9 cellular contexts compared by ENCODE assay signal in genomic region chr7:155803418-155804376, GRCh38. TPM values are rescaled to one million over a fixed set of nuclear protein-coding genes. Genes with fewer than 3 reads are reported as not detected.
DNase-seq lines count a peak whose midpoint lies in the region; ATAC-seq and TF ChIP-seq lines count a peak whose summit lies in the region.
"Had no signal": no experiment of that assay in that cellular context is flagged by ENCODE, and none has a peak within 500 bp of the region (broad histone marks: within the 10 kb centered on the region; RNA-seq: fewer than 3 reads in every experiment).

No MANE protein-coding gene starts in this region.

- peak overlapping the region; percentile 71 for H3K4me3 Mint-ChIP-seq in CD8-positive, alpha-beta T cell
- peak overlapping the region; percentile 59 for H3K4me3 Mint-ChIP-seq in central memory CD8-positive, alpha-beta T cell
- H3K4me3 Mint-ChIP-seq in naive thymus-derived CD8-positive, alpha-beta T cell: peak overlapping the region; percentile 4 to 81 (median 76)

- no peaks in the 10 kb centered on the region for H3K79me2 ChIP-seq in KMS-11 (ENCODE audit: insufficient read depth, low read depth)

- no peaks in the 10 kb centered on the region for H3K36me3 ChIP-seq in CD8-positive, alpha-beta T cell (ENCODE audit: insufficient read depth, low read length)
- H3K36me3 ChIP-seq in KMS-11 (ENCODE audit: insufficient read depth) (no peaks in the 10 kb centered on the region), prostate gland (no peaks in the 10 kb centered on the region)

- H3K27me3 Mint-ChIP-seq in CD8-positive, alpha-beta T cell (ENCODE audit: low read depth): peaks cover 50% of the 10 kb centered on the region
- H3K27me3 Mint-ChIP-seq in central memory CD8-positive, alpha-beta T cell: peaks cover 68% of the 10 kb centered on the region
- H3K27me3 Mint-ChIP-seq in naive thymus-derived CD8-positive, alpha-beta T cell: peaks cover 11 to 72% (median 42%) of the 10 kb centered on the region in 5 donors

- H3K9me3 Mint-ChIP-seq in CD8-positive, alpha-beta T cell: no peaks in the 10 kb centered on the region
- H3K9me3 Mint-ChIP-seq in central memory CD8-positive, alpha-beta T cell: no peaks in the 10 kb centered on the region
- no peaks in the 10 kb centered on the region for H3K9me3 Mint-ChIP-seq in naive thymus-derived CD8-positive, alpha-beta T cell

- H3K9me3 ChIP-seq in CD8-positive, alpha-beta T cell (ENCODE audit: low read length): no peaks in the 10 kb centered on the region
- H3K9me3 ChIP-seq in prostate gland: no peaks in the 10 kb centered on the region

- no peak overlapping the region for H3K27ac ChIP-seq in CD8-positive, alpha-beta T cell (ENCODE audit: low read depth, low read length)
- no peak overlapping the region for H3K27ac ChIP-seq in KMS-11
- H3K27ac ChIP-seq in substantia nigra (ENCODE audit: low read depth, low read length, poor library complexity, severe bottlenecking): no peak overlapping the region
- no peak overlapping the region for H3K27ac ChIP-seq in prostate gland

- peaks cover 16% of the 10 kb centered on the region for H3K4me1 Mint-ChIP-seq in CD8-positive, alpha-beta T cell (ENCODE audit: low read depth)
- H3K4me1 Mint-ChIP-seq in central memory CD8-positive, alpha-beta T cell: no peaks in the 10 kb centered on the region
- H3K4me1 Mint-ChIP-seq in naive thymus-derived CD8-positive, alpha-beta T cell: peaks cover 6 to 31% (median 23%) of the 10 kb centered on the region in 4 donors

- peaks cover 15% of the 10 kb centered on the region for H3K4me1 ChIP-seq in CD8-positive, alpha-beta T cell (ENCODE audit: insufficient read depth, low read length)
- peaks cover 13% of the 10 kb centered on the region for H3K4me1 ChIP-seq in KMS-11 (ENCODE audit: low read depth, poor library complexity, severe bottlenecking)
- H3K4me1 ChIP-seq in prostate gland (replicated peaks): no peaks in the 10 kb centered on the region

- H3K4me2 ChIP-seq in KMS-11: peak overlapping the region; percentile 99

- TF ChIP-seq CTCF in CD8-positive, alpha-beta T cell (IDR thresholded peaks at IDR 0.05): no peak
- TF ChIP-seq CTCF in KMS-11 (conservative IDR thresholded peaks at IDR 0.05; ENCODE audit: low read depth, low read length) (no peak), prostate gland (IDR thresholded peaks at IDR 0.05) (no peak), lower leg skin (IDR thresholded peaks at IDR 0.05) (no peak)

- ATAC-seq in CD8-positive, alpha-beta T cell: no peak
- ATAC-seq in central memory CD8-positive, alpha-beta T cell (replicated peaks; ENCODE audit: extremely low read depth, poor library complexity, severe bottlenecking): no peak
- no peak for ATAC-seq in naive thymus-derived CD8-positive, alpha-beta T cell

- H3K4me3 ChIP-seq in CD8-positive, alpha-beta T cell (ENCODE audit: low read depth, low read length): no peak overlapping the region
- H3K4me3 ChIP-seq in KMS-11 (IDR thresholded peaks at IDR 0.05; ENCODE audit: insufficient read depth, low read depth, low read length) (no peak overlapping the region), prostate gland (peak overlapping the region in 1 of 2 donors; percentile 1), lower leg skin (ENCODE audit: low read depth, poor library complexity, severe bottlenecking) (no peak overlapping the region)

- DNase-seq in CD8-positive, alpha-beta T cell: no peak
- DNase-seq in central memory CD8-positive, alpha-beta T cell (ENCODE audit: low spot score in 2 of 2): no peak
- peak in 1 of 10 donors; percentile 57 for DNase-seq in naive thymus-derived CD8-positive, alpha-beta T cell
- no peak for DNase-seq in substantia nigra (lab: John Stamatoyannopoulos, UW)
- no peak for DNase-seq in prostate gland (ENCODE audit: low spot score)
- no peak for DNase-seq in NCI-H2081 treated with DMSO at 0.1 percent for 48 hours (lab: John Stamatoyannopoulos, UW)
- no peak for DNase-seq in lower leg skin (ENCODE audit: low spot score in 2 of 2)

- no peak for TF ChIP-seq POLR2A in prostate gland (IDR thresholded peaks at IDR 0.05)
- TF ChIP-seq POLR2A in lower leg skin (IDR thresholded peaks at IDR 0.05): no peak

- no peak overlapping the region for H3K27ac Mint-ChIP-seq in CD8-positive, alpha-beta T cell
- H3K27ac Mint-ChIP-seq in central memory CD8-positive, alpha-beta T cell (ENCODE audit: low read depth): no peak overlapping the region
- no peak overlapping the region for H3K27ac Mint-ChIP-seq in naive thymus-derived CD8-positive, alpha-beta T cell

- H3K36me3 Mint-ChIP-seq in CD8-positive, alpha-beta T cell: no peaks in the 10 kb centered on the region
- H3K36me3 Mint-ChIP-seq in central memory CD8-positive, alpha-beta T cell (ENCODE audit: insufficient read depth): no peaks in the 10 kb centered on the region
- no peaks in the 10 kb centered on the region for H3K36me3 Mint-ChIP-seq in naive thymus-derived CD8-positive, alpha-beta T cell

- WGBS in prostate gland: 23% methylated on average over 87 of the region's 96 CpGs
- WGBS in lower leg skin, 2 donors: 0% methylated on average over 44 to 63 of the region's 96 CpGs

- H3K9ac ChIP-seq in KMS-11: no peak overlapping the region; the same call in 1 of the 2 replicates

- POLR2A ChIA-PET in CD8-positive, alpha-beta T cell (lab: Charles Lee): no interaction called here
- POLR2A ChIA-PET in naive thymus-derived CD8-positive, alpha-beta T cell (lab: Charles Lee): no interaction called here

- intact Hi-C loops in CD8-positive, alpha-beta T cell (cut with DNase I, micrococcal nuclease): no loop called here
- intact Hi-C loops in prostate gland (cut with DNase I) (loop anchor here (10.0 kb wide), 1 partner anchor 961 kb away; no protein-coding TSS in a partner anchor), lower leg skin (cut with DNase I; ENCODE audit: low total_unique reads) (loop anchor here (10.0 kb wide), 1 partner anchor 671 kb away; no protein-coding TSS in a partner anchor)

- no peaks in the 10 kb centered on the region for H4K20me1 ChIP-seq in KMS-11 (ENCODE audit: insufficient read depth)

- H3K27me3 ChIP-seq in CD8-positive, alpha-beta T cell (ENCODE audit: insufficient read depth, low read length): peaks cover 10% of the 10 kb centered on the region
- H3K27me3 ChIP-seq in KMS-11 (ENCODE audit: insufficient read depth, low read depth) (peaks cover 24% of the 10 kb centered on the region), prostate gland (replicated peaks; ENCODE audit: insufficient read depth) (peaks cover 11% of the 10 kb centered on the region)

- CTCF ChIA-PET in CD8-positive, alpha-beta T cell (lab: Charles Lee): no interaction called here

- peak overlapping the region; percentile 99 for H2AFZ ChIP-seq in KMS-11 (ENCODE audit: low read depth)

RNA-seq across cellular contexts. Expression of gene SHH, which starts 8.6 kb away (rescaled TPM):
- not detected for total RNA-seq in CD8-positive, alpha-beta T cell
- not detected for total RNA-seq in naive thymus-derived CD8-positive, alpha-beta T cell
- under 1 TPM in 1 of 3 donors, not detected in 2; 0.11 TPM for polyA plus RNA-seq in naive thymus-derived CD8-positive, alpha-beta T cell
- total RNA-seq in prostate gland (1 to 10 TPM in 1 of 2 donors, under 1 TPM in 1; 0.32 to 1.2 TPM), lower leg skin (not detected)
- total RNA-seq: LHCN-M2 had no signal

Comparison
In these comparisons a context has a peak if more than half of its experiments do, and no peak if none do; other contexts are left out.
1. intact Hi-C loops: an anchor here in prostate gland (10.0 kb wide) and lower leg skin (10.0 kb wide); none called in CD8-positive, alpha-beta T cell.